ENCODE assay signal across 9 cellular contexts in the genomic region with DNA sequence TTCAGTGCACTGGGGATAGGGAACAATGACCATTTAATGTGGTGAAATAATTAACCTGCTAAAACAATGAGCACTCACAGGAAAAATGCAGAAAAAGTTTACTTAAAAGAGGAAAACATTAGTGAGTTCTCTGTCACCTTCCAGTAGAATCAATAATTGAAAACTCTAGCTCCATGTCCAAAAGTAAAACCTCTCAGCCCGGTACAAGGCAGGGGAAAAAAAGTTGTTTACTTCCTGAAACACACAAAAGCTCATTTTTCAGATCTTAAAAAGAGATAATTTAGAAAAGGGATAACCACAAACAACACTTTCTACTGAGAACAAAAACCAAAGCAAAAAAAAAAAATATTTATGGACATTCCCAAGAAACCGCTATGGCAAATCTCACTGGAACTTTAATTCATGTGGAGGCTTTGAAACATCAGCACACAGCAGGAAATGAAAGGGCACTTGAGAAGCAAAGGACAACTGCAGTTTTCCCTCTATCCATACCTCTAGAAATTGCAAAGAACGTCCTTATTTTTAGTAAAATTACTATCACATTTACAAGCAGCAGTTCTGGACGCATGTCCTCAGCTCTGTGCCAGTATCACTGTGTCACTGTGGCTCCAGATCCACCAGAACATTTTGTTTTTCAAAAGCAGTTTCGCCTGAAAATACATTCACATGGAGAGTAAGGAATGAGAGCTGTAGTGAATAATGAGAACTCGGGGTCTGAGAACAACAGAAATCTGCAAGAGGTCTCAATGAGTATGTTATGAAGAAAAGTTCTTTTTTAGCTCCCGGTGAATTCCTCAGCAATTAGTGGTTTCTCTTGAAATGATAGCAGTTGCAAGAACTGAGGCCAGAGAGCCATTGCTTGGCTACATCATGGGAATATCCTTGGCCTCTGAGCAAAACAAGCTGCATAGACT. TPM values are rescaled to one million over a fixed set of nuclear protein-coding genes. Genes with fewer than 3 reads are reported as not detected.
DNase-seq lines count a peak whose midpoint lies in the region; ATAC-seq and TF ChIP-seq lines count a peak whose summit lies in the region.
"Had no signal": no experiment of that assay in that cellular context is flagged by ENCODE, and none has a peak within 500 bp of the region (broad histone marks: within the 10 kb centered on the region; RNA-seq: fewer than 3 reads in every experiment).

No MANE protein-coding gene starts in this region.

- intact Hi-C loops in transverse colon (cut with DNase I; ENCODE audit: low total_unique reads) = no loop called here

- TF ChIP-seq EP300 in transverse colon (IDR thresholded peaks at IDR 0.05; ENCODE audit: low read depth) = no peak

- no peaks in the 10 kb centered on the region for H3K9me3 Mint-ChIP-seq in stimulated activated naive B cell treated with anti-CD40 and anti-IgM and Interleukin-4, amounts not matched to agents 10 μg/mL and 1 μg/mL and 100 μg/mL, for 72 hours

- H3K27ac ChIP-seq in HUES64 (ENCODE audit: low read depth, low read length) (peak overlapping the region; percentile 94), brain microvascular endothelial cell (peak overlapping the region; percentile 92), transverse colon (no peak overlapping the region)

- H3K9ac ChIP-seq in HUES64 (ENCODE audit: low read depth, low read length) = peak overlapping the region; percentile 66

- TF ChIP-seq CTCF in brain microvascular endothelial cell (IDR thresholded peaks at IDR 0.05; ENCODE audit: low read depth, low read length, missing control alignments) (no peak), transverse colon (IDR thresholded peaks at IDR 0.05) (no peak)

- H3K36me3 Mint-ChIP-seq in stimulated activated naive B cell treated with anti-CD40 and anti-IgM and Interleukin-4, amounts not matched to agents 10 μg/mL and 1 μg/mL and 100 μg/mL, for 72 hours = peaks cover 0 to 2% of the 10 kb centered on the region in 2 donors

- H3K36me3 ChIP-seq in HUES64 (ENCODE audit: insufficient read depth, low read length) = no peaks in the 10 kb centered on the region
- no peaks in the 10 kb centered on the region for H3K36me3 ChIP-seq in brain microvascular endothelial cell (replicated peaks)
- H3K36me3 ChIP-seq in transverse colon = no peaks in the 10 kb centered on the region

- H3K4me1 Mint-ChIP-seq in stimulated activated naive B cell treated with anti-CD40 and anti-IgM and Interleukin-4, amounts not matched to agents 10 μg/mL and 1 μg/mL and 100 μg/mL, for 72 hours = peaks cover 16 to 31% of the 10 kb centered on the region in 2 donors

- no peaks in the 10 kb centered on the region for H3K9me3 ChIP-seq in HUES64 (ENCODE audit: insufficient read depth, low read depth, low read length)
- H3K9me3 ChIP-seq in transverse colon = no peaks in the 10 kb centered on the region

- H3K4me3 ChIP-seq in HUES64 (ENCODE audit: low read length) (peak overlapping the region; percentile 18; the same call in 1 of the 2 replicates), brain microvascular endothelial cell (ENCODE audit: low read depth, low read length) (no peak overlapping the region), transverse colon (no peak overlapping the region)

- peak overlapping the region; percentile 10 to 19 for H3K4me3 Mint-ChIP-seq in stimulated activated naive B cell treated with anti-CD40 and anti-IgM and Interleukin-4, amounts not matched to agents 10 μg/mL and 1 μg/mL and 100 μg/mL, for 72 hours

- H3K27me3 Mint-ChIP-seq in stimulated activated naive B cell treated with anti-CD40 and anti-IgM and Interleukin-4, amounts not matched to agents 10 μg/mL and 1 μg/mL and 100 μg/mL, for 72 hours = no peaks in the 10 kb centered on the region

- WGBS in HUES64 = 24% methylated on average over 7 of the region's 7 CpGs
- WGBS in transverse colon (ENCODE audit: low coverage in 1 of 2), 2 donors = 64 to 68% methylated on average over 7 of the region's 7 CpGs

- in situ Hi-C loops in brain microvascular endothelial cell (cut with HindIII; ENCODE audit: low pct_ligation_motif_present, low sequenced_read_pairs) (no loop called here), transverse colon (cut with MboI; ENCODE audit: low pct_ligation_motif_present in 1 of 4, low pct_unique_long_range_greater_than_20kb in 1 of 4, low sequenced_read_pairs in 3 of 4) (loop anchor here in 1 of 4 donors (25.0 kb wide), 1 partner anchor 349 kb away; no protein-coding TSS in a partner anchor)

- no peak for TF ChIP-seq POLR2A in transverse colon (IDR thresholded peaks at IDR 0.05)

- peak overlapping the region; percentile 31 for H3K27ac Mint-ChIP-seq in stimulated activated naive B cell treated with anti-CD40 and anti-IgM and Interleukin-4, amounts not matched to agents 10 μg/mL and 1 μg/mL and 100 μg/mL, for 72 hours

- H3K4me1 ChIP-seq in HUES64 (ENCODE audit: insufficient read depth, low read length) = peaks cover 30% of the 10 kb centered on the region
- H3K4me1 ChIP-seq in transverse colon = peaks cover 0 to 3% (median 0%) of the 10 kb centered on the region in 4 donors

- H3K27me3 ChIP-seq in HUES64 (ENCODE audit: insufficient read depth, low read length) (no peaks in the 10 kb centered on the region), brain microvascular endothelial cell (replicated peaks) (no peaks in the 10 kb centered on the region), transverse colon (no peaks in the 10 kb centered on the region)

- DNase-seq in brain microvascular endothelial cell (peak; percentile 75), inferior parietal cortex (ENCODE audit: extremely low spot score) (peak; percentile 68), transverse colon (no peak)
- no peak for DNase-seq in stimulated activated naive B cell treated with anti-CD40 and anti-IgM and Interleukin-4, amounts not matched to agents 10 μg/mL and 1 μg/mL and 100 μg/mL, for 72 hours
- DNase-seq: small intestine had no signal

- no peak for ATAC-seq in stimulated activated naive B cell treated with anti-CD40 and anti-IgM and Interleukin-4, amounts not matched to agents 10 μg/mL and 1 μg/mL and 100 μg/mL, for 72 hours (replicated peaks)
- no peak for ATAC-seq in HG03139 (IDR thresholded peaks at IDR 0.05; ENCODE audit: unreplicated experiment)
- no peak for ATAC-seq in HG02852 (IDR thresholded peaks at IDR 0.05; ENCODE audit: unreplicated experiment)
- no peak for ATAC-seq in HG03025 (IDR thresholded peaks at IDR 0.05; ENCODE audit: low FRiP score, unreplicated experiment)

RNA-seq across cellular contexts. Expression of a gene that starts 44.7 kb away (rescaled TPM):
- 0.35 TPM for polyA plus RNA-seq in HUES64 (2013, experiment 1 of 2)
- 0.19 TPM for polyA plus RNA-seq in HUES64 (2013, experiment 2 of 2)
- 10 to 100 TPM in 2 of 4 donors, 1 to 10 TPM in 2; 1.8 to 56.9 (median 8.1) TPM for total RNA-seq in transverse colon

RNA-seq across cellular contexts. Expression of a gene that starts 58.1 kb away (rescaled TPM):
- 3.5 TPM for polyA plus RNA-seq in HUES64 (2013, experiment 1 of 2)
- polyA plus RNA-seq in HUES64 (2013, experiment 2 of 2) = 4.6 TPM
- 10 to 100 TPM; 16.7 to 80.3 (median 67.3) TPM for total RNA-seq in transverse colon

Comparison
In these comparisons a context has a peak if more than half of its experiments do, and no peak if none do; other contexts are left out.
1. H3K27ac ChIP-seq: peak in HUES64 (single experiment) and brain microvascular endothelial cell (single experiment); none in transverse colon (0 of 4).
2. DNase-seq: peak in brain microvascular endothelial cell (single experiment) and inferior parietal cortex (single experiment); none in stimulated activated naive B cell treated with anti-CD40 and anti-IgM and Interleukin-4, amounts not matched to agents 10 μg/mL and 1 μg/mL and 100 μg/mL, for 72 hours (single experiment) and transverse colon (single experiment).